ENCODE assay signal across 9 cellular contexts in genomic region chr4:38128478-38129451, GRCh38.
A peak's percentile ranks its signal among the peaks of the same experiment; 100 is the strongest.
DNase-seq lines count a peak whose midpoint lies in the region; ATAC-seq, FAIRE-seq and TF ChIP-seq lines count a peak whose summit lies in the region.
"Had no signal": no experiment of that assay in that cellular context is flagged by ENCODE, and none has a peak within 500 bp of the region (broad histone marks: within the 10 kb centered on the region; RNA-seq: fewer than 3 reads in every experiment).

No MANE protein-coding gene starts in this region.

- H3K4me1 ChIP-seq in mesodermal cell (ENCODE audit: control insufficient read depth, insufficient read depth, low read length, poor library complexity, severe bottlenecking) = peaks cover 35% of the 10 kb centered on the region

- H3K9me3 ChIP-seq in mesodermal cell (ENCODE audit: control insufficient read depth, low read length) = no peaks in the 10 kb centered on the region

- 59 to 76% methylated on average over 5 to 7 of the region's 7 CpGs for WGBS in mesodermal cell (ENCODE audit: insufficient coverage in 2 of 2), 2 experiments

- FAIRE-seq in GM12891 (lab: Jason Lieb, UNC) = peak; percentile 87
- FAIRE-seq: K562 had no signal

- ATAC-seq in stimulated activated naive CD8-positive, alpha-beta T cell treated with anti-CD3 and anti-CD28 coated beads, Interleukin-15, Interleukin-2, amounts not matched to agents 100 U/mL and 50 U/mL, for 24 hours = peak; percentile 76
- ATAC-seq: K562 had no signal

- H3K36me3 ChIP-seq in mesodermal cell (ENCODE audit: control insufficient read depth, insufficient read depth, low read length) = peaks cover 43% of the 10 kb centered on the region

- H3K4me3 ChIP-seq in mesodermal cell (ENCODE audit: extremely low read depth, insufficient read depth, low read length, poor library complexity, severe bottlenecking) = no peak overlapping the region
- H3K4me3 ChIP-seq: K562 had no signal

- DNase-seq in GM12891 (ENCODE audit: insufficient read length, low spot score) (no peak), HCEC 1CT (peak; percentile 40), NCI-H748 treated with DMSO at 0.1 percent for 48 hours (lab: John Stamatoyannopoulos, UW) (peak; percentile 71), NCI-H2227 (lab: John Stamatoyannopoulos, UW; ENCODE audit: unreplicated experiment) (no peak), germinal center (ENCODE audit: low spot score) (no peak)
- peak; percentile 43 for DNase-seq in activated gamma-delta T cell treated with anti-CD3 and anti-CD28 coated beads, Interleukin-2, amount 50 U/mL, for 16 hours (ENCODE audit: low read depth)
- DNase-seq in stimulated activated naive CD8-positive, alpha-beta T cell treated with anti-CD3 and anti-CD28 coated beads, Interleukin-15, Interleukin-2, amounts not matched to agents 100 U/mL and 50 U/mL, for 24 hours = peak; percentile 68

- H3K27ac ChIP-seq in mesodermal cell (ENCODE audit: low read depth, low read length, severe bottlenecking) = peak overlapping the region; percentile 11

- peak; percentile 35 for TF ChIP-seq POLR2A in GM12891 (IDR thresholded peaks at IDR 0.05; ENCODE audit: low read depth, low read length)

TF ChIP-seq in GM12891, 5 proteins besides CTCF, POLR2A, EP300 and RAD21:
- TF ChIP-seq POLR2AphosphoS5 (IDR thresholded peaks at IDR 0.05; ENCODE audit: low read depth, low read length) (no peak; the same call in 1 of the 2 replicates), TAF1 (IDR thresholded peaks at IDR 0.05; ENCODE audit: low read depth, low read length) (peak; percentile 51; the same call in 1 of the 2 replicates), PAX5 (IDR thresholded peaks at IDR 0.05; ENCODE audit: insufficient read depth, low read length, severe bottlenecking) (peak; percentile 6), SPI1 (IDR thresholded peaks at IDR 0.05; ENCODE audit: low read depth, low read length) (peak; percentile 87), POU2F2 (IDR thresholded peaks at IDR 0.05; ENCODE audit: low read depth, low read length) (peak; percentile 75)

Comparison
In these comparisons a context has a peak if more than half of its experiments do, and no peak if none do; other contexts are left out.
1. DNase-seq: peak in HCEC 1CT (single experiment), NCI-H748 treated with DMSO at 0.1 percent for 48 hours (single experiment), activated gamma-delta T cell treated with anti-CD3 and anti-CD28 coated beads, Interleukin-2, amount 50 U/mL, for 16 hours (single experiment) and stimulated activated naive CD8-positive, alpha-beta T cell treated with anti-CD3 and anti-CD28 coated beads, Interleukin-15, Interleukin-2, amounts not matched to agents 100 U/mL and 50 U/mL, for 24 hours (single experiment); none in GM12891 (single experiment), NCI-H2227 (single experiment) and germinal center (single experiment).